ENCODE assay signal across 16 cellular contexts in genomic region chr13:101700598-101700997, GRCh38.
DNase-seq lines count a peak whose midpoint lies in the region; ATAC-seq and TF ChIP-seq lines count a peak whose summit lies in the region.
"Had no signal": no experiment of that assay in that cellular context is flagged by ENCODE, and none has a peak within 500 bp of the region (broad histone marks: within the 10 kb centered on the region; RNA-seq: fewer than 3 reads in every experiment).

No MANE protein-coding gene starts in this region.

- peaks cover 67% of the 10 kb centered on the region for H3K4me1 Mint-ChIP-seq in chondrocyte (ENCODE audit: low read depth)
- H3K4me1 Mint-ChIP-seq in T-cell: no peaks in the 10 kb centered on the region
- no peaks in the 10 kb centered on the region for H3K4me1 Mint-ChIP-seq in activated CD4-positive, alpha-beta memory T cell treated with anti-CD3 and anti-CD28 coated beads, Interleukin-2, amount 10 ng/mL, durations not matched to agents 7 days and 5 days
- H3K4me1 Mint-ChIP-seq: B cell, nephron had no signal

- no peak overlapping the region for H3K9ac ChIP-seq in mesenchymal stem cell (ENCODE audit: low read length)

- H3K36me3 ChIP-seq in gastrocnemius medialis (no peaks in the 10 kb centered on the region), mesenchymal stem cell (ENCODE audit: control insufficient read depth in 1 of 2, insufficient read depth in 2 of 2, low read depth in 1 of 2, low read length in 2 of 2) (peaks cover 0 to 8% of the 10 kb centered on the region in 2 experiments)

- WGBS in mesenchymal stem cell: 65% methylated on average over 1 of the region's 3 CpGs

- H3K36me3 Mint-ChIP-seq in chondrocyte (ENCODE audit: low read depth) (peaks cover 39% of the 10 kb centered on the region), T-cell (no peaks in the 10 kb centered on the region)
- H3K36me3 Mint-ChIP-seq in activated CD4-positive, alpha-beta memory T cell treated with anti-CD3 and anti-CD28 coated beads, Interleukin-2, amount 10 ng/mL, durations not matched to agents 7 days and 5 days (ENCODE audit: low read depth): no peaks in the 10 kb centered on the region

- no peak overlapping the region for H2BK12ac ChIP-seq in mesenchymal stem cell (ENCODE audit: low read length in 2 of 2)

- no peak overlapping the region for H2AK5ac ChIP-seq in mesenchymal stem cell (ENCODE audit: low read length, severe bottlenecking)

- TF ChIP-seq CTCF in chondrocyte (IDR thresholded peaks at IDR 0.05) (no peak), gastrocnemius medialis (IDR thresholded peaks at IDR 0.05 in 4 of 5, conservative IDR thresholded peaks at IDR 0.05 in 1 of 5) (no peak)

- peak; percentile 89 to 96 for ATAC-seq in left cardiac atrium
- peak; percentile 72 to 75 for ATAC-seq in gastrocnemius medialis
- ATAC-seq in T-cell (replicated peaks in 1 of 4): no peak

- H3K4me3 Mint-ChIP-seq in chondrocyte (ENCODE audit: unreplicated experiment) (no peak overlapping the region), T-cell (no peak overlapping the region)
- no peak overlapping the region for H3K4me3 Mint-ChIP-seq in activated CD4-positive, alpha-beta memory T cell treated with anti-CD3 and anti-CD28 coated beads, Interleukin-2, amount 10 ng/mL, durations not matched to agents 7 days and 5 days
- H3K4me3 Mint-ChIP-seq: B cell, H9, nephron had no signal

- intact Hi-C loops in left cardiac atrium (cut with DNase I): no loop called here
- intact Hi-C loops in gastrocnemius medialis (cut with DNase I; ENCODE audit: low total_unique reads): no loop called here

- H3K4ac ChIP-seq in mesenchymal stem cell (ENCODE audit: low read depth in 1 of 2, low read length in 2 of 2): no peak overlapping the region

- peak overlapping the region in 3 of 4 donors; percentile 47 to 63 (median 56) for H3K27ac ChIP-seq in gastrocnemius medialis
- no peak overlapping the region for H3K27ac ChIP-seq in mesenchymal stem cell (ENCODE audit: low read length, poor library complexity, severe bottlenecking)
- H3K27ac ChIP-seq: testis had no signal

- no peak overlapping the region for H2BK120ac ChIP-seq in mesenchymal stem cell (ENCODE audit: low read depth, low read length)

- CTCF ChIA-PET in T-cell (lab: Charles Lee): no interaction called here
- CTCF ChIA-PET in activated CD4-positive, alpha-beta memory T cell treated with anti-CD3 and anti-CD28 coated beads, Interleukin-2, amount 10 ng/mL, durations not matched to agents 7 days and 5 days (lab: Charles Lee): no interaction called here

- no peak overlapping the region for H3K14ac ChIP-seq in mesenchymal stem cell (ENCODE audit: low read length in 2 of 2)

- in situ Hi-C loops in gastrocnemius medialis (cut with MboI; ENCODE audit: low sequenced_read_pairs in 4 of 4): no loop called here

- H4K91ac ChIP-seq in mesenchymal stem cell (ENCODE audit: low read length): no peak overlapping the region

- H2BK15ac ChIP-seq in mesenchymal stem cell (ENCODE audit: low read depth, poor library complexity, severe bottlenecking): no peak overlapping the region

- H3K27me3 ChIP-seq in gastrocnemius medialis (no peaks in the 10 kb centered on the region), mesenchymal stem cell (ENCODE audit: control insufficient read depth in 1 of 2, insufficient read depth in 1 of 2, low read length in 2 of 2) (no peaks in the 10 kb centered on the region)
- H3K27me3 ChIP-seq: testis had no signal

- no peak overlapping the region for H4K8ac ChIP-seq in mesenchymal stem cell (ENCODE audit: low read length)

- H3K4me3 ChIP-seq in gastrocnemius medialis (no peak overlapping the region), mesenchymal stem cell (ENCODE audit: insufficient read depth in 1 of 2, low read depth in 1 of 2, low read length in 2 of 2) (no peak overlapping the region)
- H3K4me3 ChIP-seq: testis had no signal

- H3K9me3 Mint-ChIP-seq in chondrocyte (ENCODE audit: low read depth) (no peaks in the 10 kb centered on the region), T-cell (no peaks in the 10 kb centered on the region)
- H3K9me3 Mint-ChIP-seq in activated CD4-positive, alpha-beta memory T cell treated with anti-CD3 and anti-CD28 coated beads, Interleukin-2, amount 10 ng/mL, durations not matched to agents 7 days and 5 days: no peaks in the 10 kb centered on the region
- H3K9me3 Mint-ChIP-seq: H9, nephron had no signal

- no peak overlapping the region for H2AFZ ChIP-seq in mesenchymal stem cell (ENCODE audit: low read depth, low read length)

- no peaks in the 10 kb centered on the region for H3K79me1 ChIP-seq in mesenchymal stem cell (replicated peaks; ENCODE audit: low read length, poor library complexity, severe bottlenecking)

- no peak for TF ChIP-seq POLR2A in gastrocnemius medialis (IDR thresholded peaks at IDR 0.05)

- no peak overlapping the region for H3K4me2 ChIP-seq in mesenchymal stem cell (ENCODE audit: low read length, poor library complexity, severe bottlenecking)

- H3K4me1 ChIP-seq in gastrocnemius medialis: no peaks in the 10 kb centered on the region
- H3K4me1 ChIP-seq in mesenchymal stem cell (ENCODE audit: control insufficient read depth, insufficient read depth, low read depth, low read length): no peaks in the 10 kb centered on the region
- H3K4me1 ChIP-seq: testis had no signal

- H3K9me3 ChIP-seq in gastrocnemius medialis (no peaks in the 10 kb centered on the region), mesenchymal stem cell (ENCODE audit: control insufficient read depth, low read length) (no peaks in the 10 kb centered on the region)
- H3K9me3 ChIP-seq: testis had no signal

- POLR2A ChIA-PET in T-cell (lab: Charles Lee): no interaction called here
- POLR2A ChIA-PET in activated CD4-positive, alpha-beta memory T cell treated with anti-CD3 and anti-CD28 coated beads, Interleukin-2, amount 10 ng/mL, durations not matched to agents 7 days and 5 days (lab: Charles Lee): no interaction called here

- H3K27me3 Mint-ChIP-seq in chondrocyte (ENCODE audit: low read depth) (no peaks in the 10 kb centered on the region), T-cell (peaks cover 3 to 6% of the 10 kb centered on the region in 2 donors)
- peaks cover 5% of the 10 kb centered on the region for H3K27me3 Mint-ChIP-seq in activated CD4-positive, alpha-beta memory T cell treated with anti-CD3 and anti-CD28 coated beads, Interleukin-2, amount 10 ng/mL, durations not matched to agents 7 days and 5 days

- no peak overlapping the region for H3K18ac ChIP-seq in mesenchymal stem cell (ENCODE audit: low read depth in 1 of 2, low read length in 2 of 2)

- no peak overlapping the region for H3K23ac ChIP-seq in mesenchymal stem cell (ENCODE audit: low read length in 2 of 2)

- DNase-seq in LHCN-M2 (ENCODE audit: low read depth) (peak; percentile 73), chondrocyte (ENCODE audit: low spot score) (no peak), left cardiac atrium (no peak), gastrocnemius medialis (peak in 1 of 2 donors; percentile 24), NCI-H774 (lab: John Stamatoyannopoulos, UW) (no peak), mesenchymal stem cell (no peak), T-cell (no peak)
- DNase-seq in activated CD4-positive, alpha-beta memory T cell treated with anti-CD3 and anti-CD28 coated beads, Interleukin-2, amount 10 ng/mL, durations not matched to agents 7 days and 5 days: no peak
- DNase-seq: activated CD4-positive, alpha-beta T cell treated with anti-CD3 and anti-CD28 coated beads for 48 hours; foreskin melanocyte; H9; NCI-H1694; stimulated activated CD4-positive, alpha-beta T cell treated with anti-CD3 and anti-CD28 coated beads, Interleukin-4, amount 100 ng/mL, for 1 hour; testis had no signal

- H3K27ac Mint-ChIP-seq in chondrocyte (ENCODE audit: unreplicated experiment) (peak overlapping the region; percentile 92), T-cell (no peak overlapping the region)
- H3K27ac Mint-ChIP-seq in activated CD4-positive, alpha-beta memory T cell treated with anti-CD3 and anti-CD28 coated beads, Interleukin-2, amount 10 ng/mL, durations not matched to agents 7 days and 5 days: no peak overlapping the region
- H3K27ac Mint-ChIP-seq: B cell, H9, nephron had no signal

- H2BK5ac ChIP-seq in mesenchymal stem cell (ENCODE audit: low read depth, low read length, poor library complexity, severe bottlenecking): no peak overlapping the region

Comparison
In these comparisons a context has a peak if more than half of its experiments do, and no peak if none do; other contexts are left out.
1. ATAC-seq: peak in left cardiac atrium (2 of 2) and gastrocnemius medialis (2 of 2); none in T-cell (0 of 4).